Comparison of ENCODE assay signal across 1 cellular context in genomic region chr12:49707127-49707811, GRCh38.
A peak's percentile ranks its signal among the peaks of the same experiment; 100 is the strongest.
TF ChIP-seq lines count a peak whose summit lies in the region.

TSS of gene FMNL3 (minus strand) at chr12:49707405. CDS start at chr12:49707180, 225 bp downstream.

TF ChIP-seq in HepG2, 621 proteins besides CTCF, POLR2A, EP300 and RAD21 (continued from another document):
- TF ChIP-seq FUBP1 (CRISPR knock-in tag; IDR thresholded peaks at IDR 0.05; ENCODE audit: borderline replicate concordance) (no peak), ARNT (IDR thresholded peaks at IDR 0.05) (no peak), KDM4B (CRISPR knock-in tag; IDR thresholded peaks at IDR 0.05) (no peak), MAFK (conservative IDR thresholded peaks at IDR 0.05 in 1 of 2, IDR thresholded peaks at IDR 0.05 in 1 of 2; ENCODE audit: low read length in 2 of 2) (no peak), CCDC6 (CRISPR knock-in tag; IDR thresholded peaks at IDR 0.05) (peak; percentile 95), ZNF256 (CRISPR knock-in tag; conservative IDR thresholded peaks at IDR 0.05) (no peak; the same call in 1 of the 2 replicates), ZNF564 (CRISPR knock-in tag; IDR thresholded peaks at IDR 0.05) (0 out of 2 replicates have a peak, but pooled peaks have one; percentile 77), ZNF883 (CRISPR knock-in tag; IDR thresholded peaks at IDR 0.05; ENCODE audit: not compliant biosample characterization) (peak; percentile 80), HBP1 (CRISPR knock-in tag; IDR thresholded peaks at IDR 0.05; ENCODE audit: low read depth) (no peak), FOXJ3 (CRISPR knock-in tag; IDR thresholded peaks at IDR 0.05; ENCODE audit: borderline replicate concordance) (no peak), MLX (CRISPR knock-in tag; IDR thresholded peaks at IDR 0.05) (peak; percentile 34; the same call in 1 of the 2 replicates), ZNF205 (CRISPR knock-in tag; IDR thresholded peaks at IDR 0.05) (peak; percentile 70; the same call in 1 of the 2 replicates), TFDP1 (CRISPR knock-in tag; IDR thresholded peaks at IDR 0.05; ENCODE audit: borderline replicate concordance) (peak; percentile 100), TBP (CRISPR knock-in tag; IDR thresholded peaks at IDR 0.05) (no peak), PREB (CRISPR knock-in tag; IDR thresholded peaks at IDR 0.05) (no peak), HMGXB4 (CRISPR knock-in tag; IDR thresholded peaks at IDR 0.05; ENCODE audit: borderline replicate concordance in 1 of 2, low read depth in 1 of 2) (peak; percentile 47 to 68; a peak in 2 of 4 replicates), IKZF4 (CRISPR knock-in tag; IDR thresholded peaks at IDR 0.05; ENCODE audit: borderline replicate concordance, low read depth, not compliant biosample characterization) (peak; percentile 93), POLR2AphosphoS2 (IDR thresholded peaks at IDR 0.05; ENCODE audit: low read depth, low read length) (no peak), ARNTL (CRISPR knock-in tag; IDR thresholded peaks at IDR 0.05) (peak; percentile 66; the same call in 1 of the 2 replicates), ZNF878 (CRISPR knock-in tag; IDR thresholded peaks at IDR 0.05) (peak; percentile 68; the same call in 1 of the 2 replicates), NFRKB (IDR thresholded peaks at IDR 0.05) (no peak), GATA4 (IDR thresholded peaks at IDR 0.05; ENCODE audit: borderline replicate concordance, low read depth) (no peak), HNRNPH1 (optimal IDR thresholded peaks at IDR 0.05; ENCODE audit: low read depth, low read length) (no peak), ZBTB33 (CRISPR knock-in tag; IDR thresholded peaks at IDR 0.05) (peak; percentile 82), ZBTB21 (CRISPR knock-in tag; IDR thresholded peaks at IDR 0.05) (no peak), CAMTA2 (CRISPR knock-in tag; IDR thresholded peaks at IDR 0.05; ENCODE audit: borderline replicate concordance) (no peak), MXD3 (CRISPR knock-in tag; IDR thresholded peaks at IDR 0.05) (peak; percentile 91), ZNF891 (CRISPR knock-in tag; IDR thresholded peaks at IDR 0.05) (peak; percentile 66; the same call in 1 of the 2 replicates), GPBP1L1 (CRISPR knock-in tag; IDR thresholded peaks at IDR 0.05) (no peak), REXO4 (CRISPR knock-in tag; IDR thresholded peaks at IDR 0.05; ENCODE audit: borderline replicate concordance) (no peak), ZFP36 (IDR thresholded peaks at IDR 0.05; ENCODE audit: borderline replicate concordance, low read depth, low read length, partially characterized antibody) (no peak), ZHX1 (CRISPR knock-in tag; IDR thresholded peaks at IDR 0.05; ENCODE audit: low read depth) (no peak), RBAK (CRISPR knock-in tag; IDR thresholded peaks at IDR 0.05) (no peak), ZNF670 (CRISPR knock-in tag; IDR thresholded peaks at IDR 0.05; ENCODE audit: borderline replicate concordance) (peak; percentile 52; the same call in 1 of the 2 replicates)
